1 cellular context compared by ENCODE assay signal in the genomic region with DNA sequence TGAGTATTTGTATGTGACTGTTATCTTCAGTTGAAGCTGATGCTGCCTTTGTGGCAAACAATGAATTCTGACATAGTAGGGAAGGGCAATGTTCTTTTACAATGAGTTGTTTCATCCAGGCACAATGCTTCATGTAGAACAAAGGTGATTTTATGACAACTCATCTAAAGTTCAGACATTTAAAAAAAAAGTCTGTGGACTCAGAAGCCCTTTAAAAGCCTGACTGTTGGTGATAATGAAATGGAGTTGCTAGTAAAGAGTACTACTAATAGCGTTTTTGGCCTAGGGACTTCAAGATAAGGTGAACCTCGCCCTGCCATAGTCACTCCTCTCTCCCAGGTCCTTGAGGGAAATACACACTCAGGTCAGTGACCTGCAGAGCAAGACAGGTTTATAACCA.
TF ChIP-seq lines count a peak whose summit lies in the region.

No MANE protein-coding gene starts in this region.

TF ChIP-seq in GM12878, 131 proteins besides CTCF, POLR2A, EP300 and RAD21:
- TF ChIP-seq MYC (IDR thresholded peaks at IDR 0.05; ENCODE audit: insufficient read depth, insufficient read length, insufficient replicate concordance, low read length, severe bottlenecking): no peak
- TF ChIP-seq, protein P1, sequence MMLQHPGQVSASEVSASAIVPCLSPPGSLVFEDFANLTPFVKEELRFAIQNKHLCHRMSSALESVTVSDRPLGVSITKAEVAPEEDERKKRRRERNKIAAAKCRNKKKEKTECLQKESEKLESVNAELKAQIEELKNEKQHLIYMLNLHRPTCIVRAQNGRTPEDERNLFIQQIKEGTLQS (IDR thresholded peaks at IDR 0.05; ENCODE audit: borderline replicate concordance, extremely low read depth, low read depth, low read length): no peak
- TF ChIP-seq SREBF1 (IDR thresholded peaks at IDR 0.05; ENCODE audit: low read length): no peak
- TF ChIP-seq ZNF24 (IDR thresholded peaks at IDR 0.05): no peak
- TF ChIP-seq TBL1XR1 (IDR thresholded peaks at IDR 0.05; ENCODE audit: low read depth, low read length): no peak
- TF ChIP-seq MTA3 (IDR thresholded peaks at IDR 0.05; ENCODE audit: borderline replicate concordance, low read length): no peak
